In genomic region chr6:72271531-72271930, GRCh38 we compare ENCODE assay signal across 25 cellular contexts.
A peak's percentile ranks its signal among the peaks of the same experiment; 100 is the strongest.
DNase-seq lines count a peak whose midpoint lies in the region; ATAC-seq and TF ChIP-seq lines count a peak whose summit lies in the region.
"Had no signal": no experiment of that assay in that cellular context is flagged by ENCODE, and none has a peak within 500 bp of the region (broad histone marks: within the 10 kb centered on the region; RNA-seq: fewer than 3 reads in every experiment).

No MANE protein-coding gene starts in this region.

- no peak overlapping the region for H3K4me3 Mint-ChIP-seq in WTC11
- H3K4me3 Mint-ChIP-seq: IgD-negative memory B cell, T-cell had no signal

- no peak overlapping the region for H3K27ac Mint-ChIP-seq in WTC11
- H3K27ac Mint-ChIP-seq: IgD-negative memory B cell, T-cell had no signal

- TF ChIP-seq CTCF in 22Rv1 (IDR thresholded peaks at IDR 0.05), result no peak
- no peak for TF ChIP-seq CTCF in WTC11 (IDR thresholded peaks at IDR 0.05)

- H3K4me1 Mint-ChIP-seq in WTC11, result no peaks in the 10 kb centered on the region
- H3K4me1 Mint-ChIP-seq: IgD-negative memory B cell, T-cell had no signal

- DNase-seq in DMS53 (lab: John Stamatoyannopoulos, UW) (peak; percentile 39), DMS53 treated with DMSO at 0.1 percent for 48 hours (lab: John Stamatoyannopoulos, UW; ENCODE audit: unreplicated experiment) (no peak), NCI-H1105 treated with DMSO at 0.1 percent for 48 hours (lab: John Stamatoyannopoulos, UW) (peak; percentile 39), WTC11 (ENCODE audit: low spot score) (no peak), anterior cingulate cortex (lab: John Stamatoyannopoulos, UW) (no peak)
- no peak for DNase-seq in stimulated activated naive CD4-positive, alpha-beta T cell (lab: John Stamatoyannopoulos, UW)
- DNase-seq: Calu3, DMS79, EL, GDM1, HCEC 1CT, NCI-H1092, NCI-H1436 treated with DMSO at 0.1 percent for 48 hours, NCI-H187 treated with DMSO at 0.1 percent for 48 hours, NCI-H2171, NCI-H345, NCI-H510A treated with DMSO at 0.1 percent for 48 hours, SHP77, T-cell had no signal

- H3K36me3 Mint-ChIP-seq in WTC11, result no peaks in the 10 kb centered on the region
- H3K36me3 Mint-ChIP-seq: IgD-negative memory B cell, T-cell had no signal

- H3K9me3 Mint-ChIP-seq in WTC11, result no peaks in the 10 kb centered on the region
- H3K9me3 Mint-ChIP-seq: IgD-negative memory B cell, T-cell had no signal

- CTCF ChIA-PET in WTC11 (lab: Charles Lee), result no interaction called here

- H3K27ac ChIP-seq in 22Rv1, result peak overlapping the region; percentile 91
- H3K27ac ChIP-seq: KMS-11, RWPE1 had no signal

- POLR2A ChIA-PET in WTC11 (lab: Charles Lee), result interaction anchor here (0.7 kb wide), 1 partner anchor 176 kb away, joined by 3 read pairs; no protein-coding TSS in a partner anchor

- no peaks in the 10 kb centered on the region for H3K27me3 Mint-ChIP-seq in WTC11 (ENCODE audit: low read depth)
- H3K27me3 Mint-ChIP-seq: IgD-negative memory B cell, T-cell had no signal

- no peak for ATAC-seq in WTC11
- ATAC-seq: GM12878, Panc1, T-cell had no signal

TF ChIP-seq in WTC11, 78 proteins besides CTCF, POLR2A, EP300 and RAD21:
- TF ChIP-seq USF1 (CRISPR knock-in tag; IDR thresholded peaks at IDR 0.05) (no peak), RORB (CRISPR knock-in tag; IDR thresholded peaks at IDR 0.05) (0 out of 2 replicates have a peak, but pooled peaks have one; percentile 59)

Comparison
In these comparisons a context has a peak if more than half of its experiments do, and no peak if none do; other contexts are left out.
1. DNase-seq: peak in DMS53 (single experiment) and NCI-H1105 treated with DMSO at 0.1 percent for 48 hours (single experiment); none in DMS53 treated with DMSO at 0.1 percent for 48 hours (single experiment), WTC11 (single experiment), stimulated activated naive CD4-positive, alpha-beta T cell (0 of 6) and anterior cingulate cortex (0 of 58).